Comparison of ENCODE assay signal across 2 cellular contexts in the genomic region with DNA sequence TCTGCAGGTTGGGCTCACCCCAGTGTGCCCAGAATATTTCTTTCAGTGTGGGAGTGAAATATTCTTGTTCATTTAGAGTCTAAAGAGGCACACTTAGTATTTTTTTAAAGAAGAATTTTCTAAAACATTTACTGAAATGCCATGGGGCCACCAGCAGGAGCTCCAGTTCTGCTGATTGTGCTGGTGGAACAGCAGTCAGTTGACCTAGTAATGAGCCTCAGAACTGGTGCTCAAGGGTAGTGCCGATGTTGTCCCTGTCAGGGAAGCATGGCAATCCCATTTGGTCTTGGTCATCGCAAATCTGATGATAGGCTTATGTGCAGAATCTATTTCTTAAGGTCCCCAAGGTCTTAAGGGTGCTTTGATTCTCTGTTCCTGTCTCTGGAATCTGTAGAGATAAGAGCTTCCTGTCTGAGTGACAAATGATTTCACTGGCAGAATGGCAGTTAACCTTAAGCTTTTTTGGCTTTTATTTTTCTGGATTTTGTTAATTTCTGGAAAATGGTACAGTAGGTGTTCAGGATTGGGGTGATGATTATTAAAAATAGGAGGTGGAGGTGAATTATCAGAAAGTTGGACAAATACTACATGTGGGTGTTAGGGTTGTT.
TF ChIP-seq lines count a peak whose summit lies in the region.

No MANE protein-coding gene starts in this region.

TF ChIP-seq in GM12891, 5 proteins besides CTCF, POLR2A, EP300 and RAD21:
- TF ChIP-seq SPI1 (IDR thresholded peaks at IDR 0.05; ENCODE audit: low read depth, low read length): no peak
- no peak for TF ChIP-seq TAF1 (IDR thresholded peaks at IDR 0.05; ENCODE audit: low read depth, low read length)
- no peak for TF ChIP-seq POLR2AphosphoS5 (IDR thresholded peaks at IDR 0.05; ENCODE audit: low read depth, low read length)
- TF ChIP-seq POU2F2 (IDR thresholded peaks at IDR 0.05; ENCODE audit: low read depth, low read length): no peak
- TF ChIP-seq PAX5 (IDR thresholded peaks at IDR 0.05; ENCODE audit: insufficient read depth, low read length, severe bottlenecking): no peak

TF ChIP-seq in GM12878, 131 proteins besides CTCF, POLR2A, EP300 and RAD21:
- TF ChIP-seq, protein P1, sequence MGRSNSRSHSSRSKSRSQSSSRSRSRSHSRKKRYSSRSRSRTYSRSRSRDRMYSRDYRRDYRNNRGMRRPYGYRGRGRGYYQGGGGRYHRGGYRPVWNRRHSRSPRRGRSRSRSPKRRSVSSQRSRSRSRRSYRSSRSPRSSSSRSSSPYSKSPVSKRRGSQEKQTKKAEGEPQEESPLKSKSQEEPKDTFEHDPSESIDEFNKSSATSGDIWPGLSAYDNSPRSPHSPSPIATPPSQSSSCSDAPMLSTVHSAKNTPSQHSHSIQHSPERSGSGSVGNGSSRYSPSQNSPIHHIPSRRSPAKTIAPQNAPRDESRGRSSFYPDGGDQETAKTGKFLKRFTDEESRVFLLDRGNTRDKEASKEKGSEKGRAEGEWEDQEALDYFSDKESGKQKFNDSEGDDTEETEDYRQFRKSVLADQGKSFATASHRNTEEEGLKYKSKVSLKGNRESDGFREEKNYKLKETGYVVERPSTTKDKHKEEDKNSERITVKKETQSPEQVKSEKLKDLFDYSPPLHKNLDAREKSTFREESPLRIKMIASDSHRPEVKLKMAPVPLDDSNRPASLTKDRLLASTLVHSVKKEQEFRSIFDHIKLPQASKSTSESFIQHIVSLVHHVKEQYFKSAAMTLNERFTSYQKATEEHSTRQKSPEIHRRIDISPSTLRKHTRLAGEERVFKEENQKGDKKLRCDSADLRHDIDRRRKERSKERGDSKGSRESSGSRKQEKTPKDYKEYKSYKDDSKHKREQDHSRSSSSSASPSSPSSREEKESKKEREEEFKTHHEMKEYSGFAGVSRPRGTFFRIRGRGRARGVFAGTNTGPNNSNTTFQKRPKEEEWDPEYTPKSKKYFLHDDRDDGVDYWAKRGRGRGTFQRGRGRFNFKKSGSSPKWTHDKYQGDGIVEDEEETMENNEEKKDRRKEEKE (IDR thresholded peaks at IDR 0.05): no peak
- TF ChIP-seq, protein P2, sequence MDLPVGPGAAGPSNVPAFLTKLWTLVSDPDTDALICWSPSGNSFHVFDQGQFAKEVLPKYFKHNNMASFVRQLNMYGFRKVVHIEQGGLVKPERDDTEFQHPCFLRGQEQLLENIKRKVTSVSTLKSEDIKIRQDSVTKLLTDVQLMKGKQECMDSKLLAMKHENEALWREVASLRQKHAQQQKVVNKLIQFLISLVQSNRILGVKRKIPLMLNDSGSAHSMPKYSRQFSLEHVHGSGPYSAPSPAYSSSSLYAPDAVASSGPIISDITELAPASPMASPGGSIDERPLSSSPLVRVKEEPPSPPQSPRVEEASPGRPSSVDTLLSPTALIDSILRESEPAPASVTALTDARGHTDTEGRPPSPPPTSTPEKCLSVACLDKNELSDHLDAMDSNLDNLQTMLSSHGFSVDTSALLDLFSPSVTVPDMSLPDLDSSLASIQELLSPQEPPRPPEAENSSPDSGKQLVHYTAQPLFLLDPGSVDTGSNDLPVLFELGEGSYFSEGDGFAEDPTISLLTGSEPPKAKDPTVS (IDR thresholded peaks at IDR 0.05; ENCODE audit: low read depth, low read length): no peak
- TF ChIP-seq POU2F2 (IDR thresholded peaks at IDR 0.05; ENCODE audit: borderline replicate concordance, low read depth, low read length): no peak
- TF ChIP-seq ASH2L (IDR thresholded peaks at IDR 0.05; ENCODE audit: borderline replicate concordance, low read depth): no peak
- no peak for TF ChIP-seq CHD4 (IDR thresholded peaks at IDR 0.05)
- TF ChIP-seq GABPA (IDR thresholded peaks at IDR 0.05; ENCODE audit: low read depth): no peak
- no peak for TF ChIP-seq IKZF1 (conservative IDR thresholded peaks at IDR 0.05)
- TF ChIP-seq MEF2B (IDR thresholded peaks at IDR 0.05; ENCODE audit: partially characterized antibody, poor library complexity, severe bottlenecking): no peak
- no peak for TF ChIP-seq PAX8 (IDR thresholded peaks at IDR 0.05)
